Comparison of ENCODE assay signal across 1 cellular context in genomic region chr20:51750770-51751388, GRCh38.
TF ChIP-seq lines count a peak whose summit lies in the region.

No MANE protein-coding gene starts in this region.

TF ChIP-seq in H1, 55 proteins besides CTCF, POLR2A, EP300 and RAD21:
- no peak for TF ChIP-seq CHD2 (IDR thresholded peaks at IDR 0.05; ENCODE audit: low read length)
- TF ChIP-seq NANOG (IDR thresholded peaks at IDR 0.05; ENCODE audit: insufficient read depth, low read depth, low read length, poor library complexity, severe bottlenecking): no peak
- no peak for TF ChIP-seq CBX8 (IDR thresholded peaks at IDR 0.05; ENCODE audit: borderline replicate concordance, low read depth, low read length)
- TF ChIP-seq GABPA (IDR thresholded peaks at IDR 0.05; ENCODE audit: borderline replicate concordance, insufficient read depth, low read length): no peak
- no peak for TF ChIP-seq MAX (IDR thresholded peaks at IDR 0.05)
- TF ChIP-seq BCL11A (IDR thresholded peaks at IDR 0.05; ENCODE audit: low read depth in 2 of 2, low read length in 2 of 2): no peak
- no peak for TF ChIP-seq PHF8 (conservative IDR thresholded peaks at IDR 0.05; ENCODE audit: low read depth, low read length)
- no peak for TF ChIP-seq TAF1 (IDR thresholded peaks at IDR 0.05; ENCODE audit: low read depth, low read length)
- TF ChIP-seq ASH2L (IDR thresholded peaks at IDR 0.05; ENCODE audit: low read length): no peak
- TF ChIP-seq, protein P1, sequence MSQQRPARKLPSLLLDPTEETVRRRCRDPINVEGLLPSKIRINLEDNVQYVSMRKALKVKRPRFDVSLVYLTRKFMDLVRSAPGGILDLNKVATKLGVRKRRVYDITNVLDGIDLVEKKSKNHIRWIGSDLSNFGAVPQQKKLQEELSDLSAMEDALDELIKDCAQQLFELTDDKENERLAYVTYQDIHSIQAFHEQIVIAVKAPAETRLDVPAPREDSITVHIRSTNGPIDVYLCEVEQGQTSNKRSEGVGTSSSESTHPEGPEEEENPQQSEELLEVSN (IDR thresholded peaks at IDR 0.05): no peak
